Comparison of ENCODE assay signal across 8 cellular contexts in the genomic region with DNA sequence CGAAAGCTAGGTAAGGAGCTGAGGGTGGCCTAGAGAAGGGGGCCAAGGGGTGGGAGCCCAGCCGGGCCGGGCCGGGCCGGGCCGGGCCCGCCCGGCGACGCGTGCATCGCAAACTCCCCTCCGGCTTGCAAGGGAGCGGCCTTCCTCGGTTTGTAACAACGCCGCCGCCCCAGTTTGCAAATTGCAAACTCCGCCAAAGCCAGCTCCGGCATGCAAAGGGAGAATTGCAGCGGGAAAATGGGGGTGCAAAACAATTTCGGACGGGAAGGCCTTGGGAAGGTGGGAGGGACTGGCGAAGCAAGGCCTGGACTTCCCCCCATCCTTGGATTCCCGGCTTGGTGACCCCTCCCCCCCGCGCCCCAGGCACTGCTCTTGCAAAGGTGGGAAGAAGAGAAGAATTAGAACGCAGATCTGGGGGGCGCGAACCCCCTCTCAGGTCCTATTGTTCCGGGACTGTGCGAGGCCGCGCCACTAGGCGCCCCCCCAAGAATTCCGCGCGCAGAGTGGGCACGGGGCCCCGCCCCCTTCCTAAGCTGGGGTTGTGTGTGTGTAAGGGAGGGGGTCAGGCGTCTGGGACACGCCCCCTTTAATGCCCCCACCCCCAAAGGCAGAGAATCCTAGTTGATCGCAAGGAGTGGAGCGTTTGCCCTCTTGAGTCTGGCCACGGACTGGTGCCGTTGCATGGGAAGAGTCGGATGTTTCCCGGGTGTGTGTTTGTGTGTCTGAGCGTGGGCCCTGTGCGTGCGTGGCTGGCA. TPM values are rescaled to one million over a fixed set of nuclear protein-coding genes. Genes with fewer than 3 reads are reported as not detected.
DNase-seq lines count a peak whose midpoint lies in the region; ATAC-seq, FAIRE-seq and TF ChIP-seq lines count a peak whose summit lies in the region.

No MANE protein-coding gene starts in this region.

- peaks cover 27% of the 10 kb centered on the region for H3K36me3 Mint-ChIP-seq in activated T-helper 17 cell treated with anti-CD3 and anti-CD28 coated beads, Interleukin-2, amount 50 U/mL, for 72 hours (ENCODE audit: low read depth)

- peak; percentile 30 for FAIRE-seq in GM12892 (lab: Jason Lieb, UNC)

- peak overlapping the region; percentile 75 for H3K27ac Mint-ChIP-seq in activated T-helper 17 cell treated with anti-CD3 and anti-CD28 coated beads, Interleukin-2, amount 50 U/mL, for 72 hours

- no peaks in the 10 kb centered on the region for H3K9me3 ChIP-seq in neutrophil

- H3K27ac ChIP-seq in neutrophil = peak overlapping the region; percentile 82

- H3K4me3 Mint-ChIP-seq in activated T-helper 17 cell treated with anti-CD3 and anti-CD28 coated beads, Interleukin-2, amount 50 U/mL, for 72 hours = peak overlapping the region; percentile 94

- H3K4me1 ChIP-seq in neutrophil (ENCODE audit: control insufficient read depth in 1 of 2, insufficient read depth in 1 of 2, low read depth in 1 of 2, low read length in 1 of 2) = peaks cover 27 to 32% of the 10 kb centered on the region in 2 experiments

- no peaks in the 10 kb centered on the region for H3K27me3 Mint-ChIP-seq in activated T-helper 17 cell treated with anti-CD3 and anti-CD28 coated beads, Interleukin-2, amount 50 U/mL, for 72 hours

- no peaks in the 10 kb centered on the region for H3K27me3 ChIP-seq in neutrophil

- H3K36me3 ChIP-seq in neutrophil = peaks cover 29% of the 10 kb centered on the region

- ATAC-seq in activated T-helper 17 cell treated with anti-CD3 and anti-CD28 coated beads, Interleukin-2, amount 50 U/mL, for 72 hours (replicated peaks) = no peak
- ATAC-seq in HG03039 (IDR thresholded peaks at IDR 0.05; ENCODE audit: unreplicated experiment) (no peak), HG03135 (IDR thresholded peaks at IDR 0.05; ENCODE audit: unreplicated experiment) (no peak)

- DNase-seq in 8988T = peak; percentile 26
- no peak for DNase-seq in GM12892 (ENCODE audit: insufficient read length)
- peak; percentile 27 for DNase-seq in NCI-H82 treated with DMSO at 0.1 percent for 48 hours (lab: John Stamatoyannopoulos, UW; ENCODE audit: unreplicated experiment)
- DNase-seq in foreskin fibroblast = peak in 1 of 2 donors; percentile 68

- peaks cover 31% of the 10 kb centered on the region for H3K4me1 Mint-ChIP-seq in activated T-helper 17 cell treated with anti-CD3 and anti-CD28 coated beads, Interleukin-2, amount 50 U/mL, for 72 hours

- H3K4me3 ChIP-seq in foreskin fibroblast (ENCODE audit: low read depth in 1 of 2, low read length in 2 of 2) = peak overlapping the region; percentile 84 to 90
- H3K4me3 ChIP-seq in neutrophil (ENCODE audit: low read depth in 1 of 2, low read length in 1 of 2) = peak overlapping the region; percentile 76 to 88

- no peaks in the 10 kb centered on the region for H3K9me3 Mint-ChIP-seq in activated T-helper 17 cell treated with anti-CD3 and anti-CD28 coated beads, Interleukin-2, amount 50 U/mL, for 72 hours

- TF ChIP-seq CTCF in foreskin fibroblast (IDR thresholded peaks at IDR 0.05; ENCODE audit: low read depth, low read length) = no peak
- TF ChIP-seq CTCF in neutrophil (IDR thresholded peaks at IDR 0.05) = no peak

- TF ChIP-seq POLR2A in GM12892 (IDR thresholded peaks at IDR 0.05; ENCODE audit: low read depth, low read length) = no peak

RNA-seq across cellular contexts. Expression of gene PRR12, which starts 0.9 kb away (rescaled TPM):
- polyA plus RNA-seq in GM12892 (2012; ENCODE audit: missing spikeins) = 2.0 TPM
- total RNA-seq in activated T-helper 17 cell treated with anti-CD3 and anti-CD28 coated beads, Interleukin-2, amount 50 U/mL, for 72 hours = 10 to 100 TPM; 27.2 to 27.8 TPM

RNA-seq across cellular contexts. Expression of gene PRRG2, which starts 10.8 kb away (rescaled TPM):
- polyA plus RNA-seq in GM12892 (2012; ENCODE audit: missing spikeins) = 0.47 TPM
- 10 to 100 TPM in 1 of 2 donors, 1 to 10 TPM in 1; 3.8 to 12.3 TPM for total RNA-seq in activated T-helper 17 cell treated with anti-CD3 and anti-CD28 coated beads, Interleukin-2, amount 50 U/mL, for 72 hours

RNA-seq across cellular contexts. Expression of gene NOSIP, which starts 11.6 kb away (rescaled TPM):
- 19.3 TPM for polyA plus RNA-seq in GM12892 (2012; ENCODE audit: missing spikeins)
- total RNA-seq in activated T-helper 17 cell treated with anti-CD3 and anti-CD28 coated beads, Interleukin-2, amount 50 U/mL, for 72 hours = 100 to 1,000 TPM; 101 to 103 TPM

RNA-seq across cellular contexts. Expression of gene RRAS, which starts 48.0 kb away (rescaled TPM):
- polyA plus RNA-seq in GM12892 (2012; ENCODE audit: missing spikeins) = 4.0 TPM
- total RNA-seq in activated T-helper 17 cell treated with anti-CD3 and anti-CD28 coated beads, Interleukin-2, amount 50 U/mL, for 72 hours = 10 to 100 TPM in 1 of 2 donors, 1 to 10 TPM in 1; 7.6 to 14.3 TPM

RNA-seq across cellular contexts. Expression of gene SCAF1, which starts 50.1 kb away (rescaled TPM):
- polyA plus RNA-seq in GM12892 (2012; ENCODE audit: missing spikeins) = 13.1 TPM
- 10 to 100 TPM; 53.8 to 60.5 TPM for total RNA-seq in activated T-helper 17 cell treated with anti-CD3 and anti-CD28 coated beads, Interleukin-2, amount 50 U/mL, for 72 hours
